1 cellular context compared by ENCODE assay signal in the genomic region with DNA sequence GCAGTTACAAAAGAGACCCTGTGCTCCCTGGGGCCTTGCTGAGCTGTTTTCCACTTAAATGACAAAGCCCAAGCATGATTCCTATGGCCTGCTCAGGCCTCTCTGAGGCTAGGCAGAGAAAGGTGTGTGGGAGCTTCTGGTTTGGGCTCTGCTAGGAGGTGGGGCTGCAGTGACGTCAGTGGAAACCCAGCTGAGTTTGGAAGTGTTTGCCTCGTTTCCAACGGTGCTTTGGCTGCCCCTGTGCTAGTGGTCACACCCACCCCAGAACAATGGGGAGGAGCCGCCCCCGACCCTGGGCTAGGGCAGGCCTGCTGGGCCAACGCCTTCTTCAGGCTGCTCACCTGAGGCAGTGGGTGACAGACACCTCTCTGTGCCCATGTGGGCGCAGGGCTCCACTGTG.
TF ChIP-seq lines count a peak whose summit lies in the region.

No MANE protein-coding gene starts in this region.

TF ChIP-seq in HCT116, 20 proteins besides CTCF, POLR2A, EP300 and RAD21 (continued from another document):
- TF ChIP-seq SRF (IDR thresholded peaks at IDR 0.05; ENCODE audit: low read depth) (no peak), MAX (IDR thresholded peaks at IDR 0.05) (no peak), FOSL1 (IDR thresholded peaks at IDR 0.05; ENCODE audit: low read depth) (no peak), YY1 (IDR thresholded peaks at IDR 0.05; ENCODE audit: extremely low read depth, insufficient replicate concordance, low read depth, low read length) (no peak), ZNF274 (IDR thresholded peaks at IDR 0.05; ENCODE audit: low read depth, low read length) (no peak), CEBPB (IDR thresholded peaks at IDR 0.05; ENCODE audit: low read depth) (no peak), ELF1 (IDR thresholded peaks at IDR 0.05; ENCODE audit: borderline replicate concordance, low read depth) (no peak), EGR1 (IDR thresholded peaks at IDR 0.05; ENCODE audit: low read depth) (no peak), ZFX (IDR thresholded peaks at IDR 0.05) (no peak), CBX3 (IDR thresholded peaks at IDR 0.05; ENCODE audit: low read depth) (no peak), EZH2 (IDR thresholded peaks at IDR 0.05) (no peak)
- TF ChIP-seq, protein P1, sequence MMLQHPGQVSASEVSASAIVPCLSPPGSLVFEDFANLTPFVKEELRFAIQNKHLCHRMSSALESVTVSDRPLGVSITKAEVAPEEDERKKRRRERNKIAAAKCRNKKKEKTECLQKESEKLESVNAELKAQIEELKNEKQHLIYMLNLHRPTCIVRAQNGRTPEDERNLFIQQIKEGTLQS (IDR thresholded peaks at IDR 0.05) = no peak
- TF ChIP-seq, protein P2, sequence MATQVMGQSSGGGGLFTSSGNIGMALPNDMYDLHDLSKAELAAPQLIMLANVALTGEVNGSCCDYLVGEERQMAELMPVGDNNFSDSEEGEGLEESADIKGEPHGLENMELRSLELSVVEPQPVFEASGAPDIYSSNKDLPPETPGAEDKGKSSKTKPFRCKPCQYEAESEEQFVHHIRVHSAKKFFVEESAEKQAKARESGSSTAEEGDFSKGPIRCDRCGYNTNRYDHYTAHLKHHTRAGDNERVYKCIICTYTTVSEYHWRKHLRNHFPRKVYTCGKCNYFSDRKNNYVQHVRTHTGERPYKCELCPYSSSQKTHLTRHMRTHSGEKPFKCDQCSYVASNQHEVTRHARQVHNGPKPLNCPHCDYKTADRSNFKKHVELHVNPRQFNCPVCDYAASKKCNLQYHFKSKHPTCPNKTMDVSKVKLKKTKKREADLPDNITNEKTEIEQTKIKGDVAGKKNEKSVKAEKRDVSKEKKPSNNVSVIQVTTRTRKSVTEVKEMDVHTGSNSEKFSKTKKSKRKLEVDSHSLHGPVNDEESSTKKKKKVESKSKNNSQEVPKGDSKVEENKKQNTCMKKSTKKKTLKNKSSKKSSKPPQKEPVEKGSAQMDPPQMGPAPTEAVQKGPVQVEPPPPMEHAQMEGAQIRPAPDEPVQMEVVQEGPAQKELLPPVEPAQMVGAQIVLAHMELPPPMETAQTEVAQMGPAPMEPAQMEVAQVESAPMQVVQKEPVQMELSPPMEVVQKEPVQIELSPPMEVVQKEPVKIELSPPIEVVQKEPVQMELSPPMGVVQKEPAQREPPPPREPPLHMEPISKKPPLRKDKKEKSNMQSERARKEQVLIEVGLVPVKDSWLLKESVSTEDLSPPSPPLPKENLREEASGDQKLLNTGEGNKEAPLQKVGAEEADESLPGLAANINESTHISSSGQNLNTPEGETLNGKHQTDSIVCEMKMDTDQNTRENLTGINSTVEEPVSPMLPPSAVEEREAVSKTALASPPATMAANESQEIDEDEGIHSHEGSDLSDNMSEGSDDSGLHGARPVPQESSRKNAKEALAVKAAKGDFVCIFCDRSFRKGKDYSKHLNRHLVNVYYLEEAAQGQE (IDR thresholded peaks at IDR 0.05; ENCODE audit: low read depth) = no peak
